In the genomic region with DNA sequence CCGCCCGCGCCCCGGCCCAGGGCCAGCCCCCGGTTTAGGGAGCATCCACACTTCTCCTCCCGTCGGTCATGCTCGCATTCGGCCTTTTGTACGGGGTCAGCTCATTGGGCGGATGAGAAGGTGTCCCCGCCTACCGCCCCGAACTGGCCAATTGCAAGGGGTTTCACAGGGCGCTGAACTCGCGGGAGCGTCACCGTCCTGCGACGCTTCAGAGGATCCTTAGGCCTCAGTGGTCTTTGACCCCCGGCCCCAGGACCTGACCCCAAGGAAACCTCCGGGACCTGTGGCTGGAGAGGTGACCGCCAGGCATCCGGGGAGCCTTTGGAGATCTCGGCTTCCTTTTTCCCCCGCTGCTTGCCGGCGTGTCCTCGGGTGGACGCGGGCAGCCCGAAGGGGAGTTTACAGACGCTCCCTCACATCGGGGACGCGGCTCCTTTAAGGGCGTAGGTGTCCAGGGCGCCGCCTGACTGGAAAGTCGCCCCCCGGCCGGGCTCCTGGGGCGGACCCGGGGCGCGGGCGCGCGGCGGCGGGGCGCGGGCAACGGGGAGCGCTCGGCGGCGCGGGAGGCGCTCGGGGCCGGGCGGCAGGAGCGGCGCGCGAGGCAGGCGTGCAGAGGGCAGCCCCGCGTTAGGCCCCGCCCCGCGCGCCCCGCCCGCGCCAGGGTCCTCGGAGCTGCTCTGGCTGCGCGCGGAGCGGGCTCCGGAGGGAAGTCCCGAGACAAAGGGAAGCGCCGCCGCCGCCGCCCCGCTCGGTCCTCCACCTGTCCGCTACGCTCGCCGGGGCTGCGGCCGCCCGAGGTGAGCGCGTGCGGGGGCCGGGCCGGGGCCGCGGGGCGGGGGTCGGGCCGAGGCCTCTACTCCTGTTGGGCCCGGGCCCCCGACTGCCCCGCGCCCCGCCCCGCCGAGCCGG, we compare ENCODE assay signal across 8 cellular contexts. TPM values are rescaled to one million over a fixed set of nuclear protein-coding genes. Genes with fewer than 3 reads are reported as not detected.
DNase-seq lines count a peak whose midpoint lies in the region; ATAC-seq and TF ChIP-seq lines count a peak whose summit lies in the region.

A gene (plus strand): TSS at position 660 of the 909 bp plus-strand sequence. CDS start 4,395 bp downstream, outside the sequence.

- TF ChIP-seq CTCF in epithelial cell of esophagus (IDR thresholded peaks at IDR 0.05; ENCODE audit: insufficient read depth, low read depth, low read length, missing control alignments): no peak

- DNase-seq in DMS 273 treated with DMSO at 0.1 percent for 48 hours (lab: John Stamatoyannopoulos, UW) (peak; percentile 89), OCI-M2 (lab: John Stamatoyannopoulos, UW; ENCODE audit: unreplicated experiment) (peak; percentile 91), activated T-cell treated with anti-CD3 and anti-CD28 coated beads for 4 hours (peak; percentile 98), epithelial cell of esophagus (ENCODE audit: low read depth) (peak; percentile 98)
- peak; percentile 94 for DNase-seq in stimulated activated CD8-positive, alpha-beta memory T cell treated with anti-CD3 and anti-CD28 coated beads, Interleukin-2, amount 100 ng/mL, for 48 hours (ENCODE audit: low read depth in 2 of 2)

- peak; percentile 49 for ATAC-seq in GM21529 (IDR thresholded peaks at IDR 0.05; ENCODE audit: unreplicated experiment)

- TF ChIP-seq RAD21 in Ishikawa (IDR thresholded peaks at IDR 0.05; ENCODE audit: low read depth): no peak

- no peaks in the 10 kb centered on the region for H3K27me3 ChIP-seq in mononuclear cell (ENCODE audit: insufficient read depth, low read length)

- no peaks in the 10 kb centered on the region for H3K9me3 ChIP-seq in mononuclear cell (ENCODE audit: low read depth, low read length)

- peaks cover 64% of the 10 kb centered on the region for H3K4me1 ChIP-seq in mononuclear cell (ENCODE audit: insufficient read depth, low read length)

- H3K4me3 ChIP-seq in epithelial cell of esophagus (ENCODE audit: low read length) (peak within 1 kb of the TSS; percentile 88), mononuclear cell (ENCODE audit: low read length) (peak within 1 kb of the TSS; percentile 70)

- no peak for TF ChIP-seq EP300 in Ishikawa (IDR thresholded peaks at IDR 0.05; ENCODE audit: borderline replicate concordance)

TF ChIP-seq in Ishikawa, 13 proteins besides CTCF, POLR2A, EP300 and RAD21:
- no peak for TF ChIP-seq NFIC (IDR thresholded peaks at IDR 0.05)
- TF ChIP-seq, protein P1, sequence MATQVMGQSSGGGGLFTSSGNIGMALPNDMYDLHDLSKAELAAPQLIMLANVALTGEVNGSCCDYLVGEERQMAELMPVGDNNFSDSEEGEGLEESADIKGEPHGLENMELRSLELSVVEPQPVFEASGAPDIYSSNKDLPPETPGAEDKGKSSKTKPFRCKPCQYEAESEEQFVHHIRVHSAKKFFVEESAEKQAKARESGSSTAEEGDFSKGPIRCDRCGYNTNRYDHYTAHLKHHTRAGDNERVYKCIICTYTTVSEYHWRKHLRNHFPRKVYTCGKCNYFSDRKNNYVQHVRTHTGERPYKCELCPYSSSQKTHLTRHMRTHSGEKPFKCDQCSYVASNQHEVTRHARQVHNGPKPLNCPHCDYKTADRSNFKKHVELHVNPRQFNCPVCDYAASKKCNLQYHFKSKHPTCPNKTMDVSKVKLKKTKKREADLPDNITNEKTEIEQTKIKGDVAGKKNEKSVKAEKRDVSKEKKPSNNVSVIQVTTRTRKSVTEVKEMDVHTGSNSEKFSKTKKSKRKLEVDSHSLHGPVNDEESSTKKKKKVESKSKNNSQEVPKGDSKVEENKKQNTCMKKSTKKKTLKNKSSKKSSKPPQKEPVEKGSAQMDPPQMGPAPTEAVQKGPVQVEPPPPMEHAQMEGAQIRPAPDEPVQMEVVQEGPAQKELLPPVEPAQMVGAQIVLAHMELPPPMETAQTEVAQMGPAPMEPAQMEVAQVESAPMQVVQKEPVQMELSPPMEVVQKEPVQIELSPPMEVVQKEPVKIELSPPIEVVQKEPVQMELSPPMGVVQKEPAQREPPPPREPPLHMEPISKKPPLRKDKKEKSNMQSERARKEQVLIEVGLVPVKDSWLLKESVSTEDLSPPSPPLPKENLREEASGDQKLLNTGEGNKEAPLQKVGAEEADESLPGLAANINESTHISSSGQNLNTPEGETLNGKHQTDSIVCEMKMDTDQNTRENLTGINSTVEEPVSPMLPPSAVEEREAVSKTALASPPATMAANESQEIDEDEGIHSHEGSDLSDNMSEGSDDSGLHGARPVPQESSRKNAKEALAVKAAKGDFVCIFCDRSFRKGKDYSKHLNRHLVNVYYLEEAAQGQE (IDR thresholded peaks at IDR 0.05; ENCODE audit: low read depth): no peak
- no peak for TF ChIP-seq CEBPB (IDR thresholded peaks at IDR 0.05)
- no peak; the same call in 1 of the 2 replicates for TF ChIP-seq YY1 (IDR thresholded peaks at IDR 0.05; ENCODE audit: low read depth)
- TF ChIP-seq CREB1 (IDR thresholded peaks at IDR 0.05; ENCODE audit: low read depth): peak; percentile 84
- TF ChIP-seq EGR1 (IDR thresholded peaks at IDR 0.05): no peak
- no peak for TF ChIP-seq TEAD4 (IDR thresholded peaks at IDR 0.05)
- TF ChIP-seq, protein P2, sequence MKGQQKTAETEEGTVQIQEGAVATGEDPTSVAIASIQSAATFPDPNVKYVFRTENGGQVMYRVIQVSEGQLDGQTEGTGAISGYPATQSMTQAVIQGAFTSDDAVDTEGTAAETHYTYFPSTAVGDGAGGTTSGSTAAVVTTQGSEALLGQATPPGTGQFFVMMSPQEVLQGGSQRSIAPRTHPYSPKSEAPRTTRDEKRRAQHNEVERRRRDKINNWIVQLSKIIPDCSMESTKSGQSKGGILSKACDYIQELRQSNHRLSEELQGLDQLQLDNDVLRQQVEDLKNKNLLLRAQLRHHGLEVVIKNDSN (IDR thresholded peaks at IDR 0.05): no peak; the same call in 1 of the 2 replicates
- no peak; the same call in 1 of the 2 replicates for TF ChIP-seq ZBTB7A (IDR thresholded peaks at IDR 0.05; ENCODE audit: low read depth)
- TF ChIP-seq, protein P3, sequence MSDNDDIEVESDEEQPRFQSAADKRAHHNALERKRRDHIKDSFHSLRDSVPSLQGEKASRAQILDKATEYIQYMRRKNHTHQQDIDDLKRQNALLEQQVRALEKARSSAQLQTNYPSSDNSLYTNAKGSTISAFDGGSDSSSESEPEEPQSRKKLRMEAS (IDR thresholded peaks at IDR 0.05): peak; percentile 74
- TF ChIP-seq TAF1 (IDR thresholded peaks at IDR 0.05; ENCODE audit: low read depth): peak; percentile 73; the same call in 1 of the 2 replicates
- TF ChIP-seq TCF12 (IDR thresholded peaks at IDR 0.05; ENCODE audit: low read depth): no peak
- TF ChIP-seq FOXM1 (IDR thresholded peaks at IDR 0.05; ENCODE audit: borderline replicate concordance, low read depth): no peak
TF ChIP-seq in Ishikawa: peak in this region for 3.

RNA-seq across cellular contexts. Expression of the gene that starts here (rescaled TPM):
- total RNA-seq in mononuclear cell: 108 TPM

Comparison
In these comparisons a context has a peak if more than half of its experiments do, and no peak if none do; other contexts are left out.
1. Peak in every context shown above with its lines: DNase-seq, ATAC-seq and H3K4me3 ChIP-seq.